In genomic region chr15:64095795-64096485, GRCh38 we compare ENCODE assay signal across 1 cellular context.
TF ChIP-seq lines count a peak whose summit lies in the region.

A gene with protein sequence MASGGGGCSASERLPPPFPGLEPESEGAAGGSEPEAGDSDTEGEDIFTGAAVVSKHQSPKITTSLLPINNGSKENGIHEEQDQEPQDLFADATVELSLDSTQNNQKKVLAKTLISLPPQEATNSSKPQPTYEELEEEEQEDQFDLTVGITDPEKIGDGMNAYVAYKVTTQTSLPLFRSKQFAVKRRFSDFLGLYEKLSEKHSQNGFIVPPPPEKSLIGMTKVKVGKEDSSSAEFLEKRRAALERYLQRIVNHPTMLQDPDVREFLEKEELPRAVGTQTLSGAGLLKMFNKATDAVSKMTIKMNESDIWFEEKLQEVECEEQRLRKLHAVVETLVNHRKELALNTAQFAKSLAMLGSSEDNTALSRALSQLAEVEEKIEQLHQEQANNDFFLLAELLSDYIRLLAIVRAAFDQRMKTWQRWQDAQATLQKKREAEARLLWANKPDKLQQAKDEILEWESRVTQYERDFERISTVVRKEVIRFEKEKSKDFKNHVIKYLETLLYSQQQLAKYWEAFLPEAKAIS (plus strand): TSS chr15:64095982. CDS start chr15:64096014, 32 bp downstream.

TF ChIP-seq in K562, 482 proteins besides CTCF, POLR2A, EP300 and RAD21 (continued from another document and continues in another):
- TF ChIP-seq ARID4B (CRISPR knock-in tag; IDR thresholded peaks at IDR 0.05), result peak; percentile 91
- TF ChIP-seq, protein P1, sequence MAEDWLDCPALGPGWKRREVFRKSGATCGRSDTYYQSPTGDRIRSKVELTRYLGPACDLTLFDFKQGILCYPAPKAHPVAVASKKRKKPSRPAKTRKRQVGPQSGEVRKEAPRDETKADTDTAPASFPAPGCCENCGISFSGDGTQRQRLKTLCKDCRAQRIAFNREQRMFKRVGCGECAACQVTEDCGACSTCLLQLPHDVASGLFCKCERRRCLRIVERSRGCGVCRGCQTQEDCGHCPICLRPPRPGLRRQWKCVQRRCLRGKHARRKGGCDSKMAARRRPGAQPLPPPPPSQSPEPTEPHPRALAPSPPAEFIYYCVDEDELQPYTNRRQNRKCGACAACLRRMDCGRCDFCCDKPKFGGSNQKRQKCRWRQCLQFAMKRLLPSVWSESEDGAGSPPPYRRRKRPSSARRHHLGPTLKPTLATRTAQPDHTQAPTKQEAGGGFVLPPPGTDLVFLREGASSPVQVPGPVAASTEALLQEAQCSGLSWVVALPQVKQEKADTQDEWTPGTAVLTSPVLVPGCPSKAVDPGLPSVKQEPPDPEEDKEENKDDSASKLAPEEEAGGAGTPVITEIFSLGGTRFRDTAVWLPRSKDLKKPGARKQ (CRISPR knock-in tag; IDR thresholded peaks at IDR 0.05), result no peak
- peak; percentile 85 for TF ChIP-seq PML (IDR thresholded peaks at IDR 0.05; ENCODE audit: low read length)
- no peak for TF ChIP-seq BRF2 (IDR thresholded peaks at IDR 0.05; ENCODE audit: borderline replicate concordance, insufficient read depth, insufficient read length)
- peak; percentile 100 for TF ChIP-seq ZBTB40 (IDR thresholded peaks at IDR 0.05)
- TF ChIP-seq ZBTB40 (CRISPR knock-in tag; IDR thresholded peaks at IDR 0.05), result peak; percentile 100
- peak; percentile 55; the same call in 1 of the 2 replicates for TF ChIP-seq NR2C2 (CRISPR knock-in tag; IDR thresholded peaks at IDR 0.05)
- TF ChIP-seq NR2C2 (tag; IDR thresholded peaks at IDR 0.05), result peak; percentile 71
- TF ChIP-seq CCNT2 (IDR thresholded peaks at IDR 0.05; ENCODE audit: borderline replicate concordance, extremely low read depth, insufficient read length, low read depth, low read length), result peak; percentile 54
- peak in 1 of 2 experiments; percentile 84; a peak in 1 of 4 replicates for TF ChIP-seq TEAD1 (CRISPR knock-in tag; IDR thresholded peaks at IDR 0.05)
- TF ChIP-seq ZKSCAN8 (CRISPR knock-in tag; IDR thresholded peaks at IDR 0.05), result no peak
- TF ChIP-seq ARID3A (IDR thresholded peaks at IDR 0.05; ENCODE audit: borderline replicate concordance, low read depth, low read length), result 0 out of 2 replicates have a peak, but pooled peaks have one; percentile 25
- TF ChIP-seq ZKSCAN3 (CRISPR knock-in tag; IDR thresholded peaks at IDR 0.05), result no peak
- TF ChIP-seq ZNF3 (CRISPR knock-in tag; IDR thresholded peaks at IDR 0.05), result no peak
- TF ChIP-seq ETV6 (IDR thresholded peaks at IDR 0.05; ENCODE audit: borderline replicate concordance in 1 of 2, low read depth in 2 of 2, low read length in 1 of 2), result peak; percentile 21 to 24; a peak in 1 of 4 replicates
- no peak for TF ChIP-seq ETV6 (CRISPR knock-in tag; IDR thresholded peaks at IDR 0.05; ENCODE audit: borderline replicate concordance)
- TF ChIP-seq, protein P2, sequence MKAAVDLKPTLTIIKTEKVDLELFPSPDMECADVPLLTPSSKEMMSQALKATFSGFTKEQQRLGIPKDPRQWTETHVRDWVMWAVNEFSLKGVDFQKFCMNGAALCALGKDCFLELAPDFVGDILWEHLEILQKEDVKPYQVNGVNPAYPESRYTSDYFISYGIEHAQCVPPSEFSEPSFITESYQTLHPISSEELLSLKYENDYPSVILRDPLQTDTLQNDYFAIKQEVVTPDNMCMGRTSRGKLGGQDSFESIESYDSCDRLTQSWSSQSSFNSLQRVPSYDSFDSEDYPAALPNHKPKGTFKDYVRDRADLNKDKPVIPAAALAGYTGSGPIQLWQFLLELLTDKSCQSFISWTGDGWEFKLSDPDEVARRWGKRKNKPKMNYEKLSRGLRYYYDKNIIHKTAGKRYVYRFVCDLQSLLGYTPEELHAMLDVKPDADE (conservative IDR thresholded peaks at IDR 0.05; ENCODE audit: control insufficient read depth, low read depth, low read length), result peak; percentile 97
- TF ChIP-seq PHB2 (IDR thresholded peaks at IDR 0.05; ENCODE audit: low read depth), result peak; percentile 31; the same call in 1 of the 2 replicates
- peak; percentile 78; the same call in 1 of the 2 replicates for TF ChIP-seq LCOR (CRISPR knock-in tag; IDR thresholded peaks at IDR 0.05)
- TF ChIP-seq NFE2L1 (tag; IDR thresholded peaks at IDR 0.05; ENCODE audit: borderline replicate concordance, low read depth), result no peak
- TF ChIP-seq TBP (optimal IDR thresholded peaks at IDR 0.05; ENCODE audit: low read depth, low read length), result peak; percentile 91
- 0 out of 4 replicates have a peak, but pooled peaks of 1 of the 2 experiments have one; percentile 47 for TF ChIP-seq KDM4B (IDR thresholded peaks at IDR 0.05; ENCODE audit: borderline replicate concordance in 2 of 2, low read depth in 1 of 2)
- no peak for TF ChIP-seq TCF7L2 (IDR thresholded peaks at IDR 0.05; ENCODE audit: low read depth, low read length)
- TF ChIP-seq, protein P3, sequence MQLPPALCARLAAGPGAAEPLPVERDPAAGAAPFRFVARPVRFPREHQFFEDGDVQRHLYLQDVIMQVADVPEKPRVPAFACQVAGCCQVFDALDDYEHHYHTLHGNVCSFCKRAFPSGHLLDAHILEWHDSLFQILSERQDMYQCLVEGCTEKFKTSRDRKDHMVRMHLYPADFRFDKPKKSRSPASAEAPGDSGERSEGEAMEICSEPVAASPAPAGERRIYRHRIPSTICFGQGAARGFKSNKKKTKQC (CRISPR knock-in tag; IDR thresholded peaks at IDR 0.05), result peak; percentile 52; the same call in 1 of the 2 replicates
- TF ChIP-seq TFAP4 (CRISPR knock-in tag; IDR thresholded peaks at IDR 0.05; ENCODE audit: borderline replicate concordance), result peak; percentile 95
- TF ChIP-seq SIX5 (IDR thresholded peaks at IDR 0.05; ENCODE audit: borderline replicate concordance in 1 of 2, insufficient read depth in 1 of 2, low read depth in 1 of 2, low read length in 2 of 2), result peak in 1 of 2 experiments; percentile 26; a peak in 2 of 4 replicates
- no peak for TF ChIP-seq ZNF175 (CRISPR knock-in tag; IDR thresholded peaks at IDR 0.05; ENCODE audit: low read depth)
- TF ChIP-seq MIER1 (IDR thresholded peaks at IDR 0.05; ENCODE audit: low read depth), result peak; percentile 83
- peak; percentile 78; the same call in 1 of the 2 replicates for TF ChIP-seq SAFB (IDR thresholded peaks at IDR 0.05; ENCODE audit: borderline replicate concordance, low read depth, low read length)
- TF ChIP-seq ASH1L (IDR thresholded peaks at IDR 0.05; ENCODE audit: borderline replicate concordance, low read depth, partially characterized antibody), result no peak
- TF ChIP-seq MTF1 (CRISPR knock-in tag; IDR thresholded peaks at IDR 0.05; ENCODE audit: borderline replicate concordance), result 0 out of 2 replicates have a peak, but pooled peaks have one; percentile 51
- TF ChIP-seq CTBP1 (IDR thresholded peaks at IDR 0.05; ENCODE audit: borderline replicate concordance), result peak; percentile 51; the same call in 1 of the 2 replicates
